17 cellular contexts compared by ENCODE assay signal in genomic region chr7:77461246-77461645, GRCh38. TPM values are rescaled to one million over a fixed set of nuclear protein-coding genes. Genes with fewer than 3 reads are reported as not detected.
DNase-seq lines count a peak whose midpoint lies in the region; FAIRE-seq and TF ChIP-seq lines count a peak whose summit lies in the region.
"Had no signal": no experiment of that assay in that cellular context is flagged by ENCODE, and none has a peak within 500 bp of the region (broad histone marks: within the 10 kb centered on the region; RNA-seq: fewer than 3 reads in every experiment).

No MANE protein-coding gene starts in this region.

- peaks cover 1% of the 10 kb centered on the region for H3K9me3 Mint-ChIP-seq in astrocyte (ENCODE audit: unreplicated experiment)
- H3K9me3 Mint-ChIP-seq: CD4-positive, alpha-beta T cell had no signal

- H2BK5ac ChIP-seq in mesendoderm (ENCODE audit: low read length): no peak overlapping the region

- no peak overlapping the region for H3K4ac ChIP-seq in mesendoderm (ENCODE audit: low read depth, low read length)

- no peak overlapping the region for H2BK120ac ChIP-seq in mesendoderm (ENCODE audit: low read depth, low read length)

- no peak overlapping the region for H2BK15ac ChIP-seq in mesendoderm (replicated peaks; ENCODE audit: low read depth)

- no peak overlapping the region for H3K56ac ChIP-seq in mesendoderm (ENCODE audit: low read length)

- H4K8ac ChIP-seq in mesendoderm (ENCODE audit: low read depth, low read length): no peak overlapping the region

- no peaks in the 10 kb centered on the region for H3K79me1 ChIP-seq in mesendoderm (ENCODE audit: low read length)

- peak overlapping the region; percentile 41 for H3K27ac Mint-ChIP-seq in astrocyte (ENCODE audit: unreplicated experiment)
- H3K27ac Mint-ChIP-seq: CD4-positive, alpha-beta T cell had no signal

- no peaks in the 10 kb centered on the region for H3K27me3 ChIP-seq in astrocyte (ENCODE audit: insufficient read depth, low read length)
- H3K27me3 ChIP-seq in mesendoderm (ENCODE audit: insufficient read depth, low read length, poor library complexity): no peaks in the 10 kb centered on the region

- no peaks in the 10 kb centered on the region for H3K9me3 ChIP-seq in astrocyte (ENCODE audit: insufficient read depth, low read depth, low read length)
- H3K9me3 ChIP-seq: HAP-1 had no signal

- no peak overlapping the region for H3K23ac ChIP-seq in mesendoderm (ENCODE audit: low read length)

- H3K4me2 ChIP-seq in astrocyte (ENCODE audit: low read length): no peak overlapping the region
- H3K4me2 ChIP-seq in mesendoderm (ENCODE audit: low read length): no peak overlapping the region

- DNase-seq in EL (peak; percentile 48), M059J (ENCODE audit: low read depth) (peak; percentile 29), astrocyte (ENCODE audit: low read depth) (no peak), mesendoderm (peak; percentile 30), cortex of kidney (lab: John Stamatoyannopoulos, UW) (no peak), NCI-H2171 (lab: John Stamatoyannopoulos, UW) (no peak), cerebellum (ENCODE audit: low spot score) (no peak)
- DNase-seq in activated CD4-positive, CD25-positive, alpha-beta regulatory T cell (lab: John Stamatoyannopoulos, UW): no peak
- DNase-seq: CD4-positive, alpha-beta T cell; DMS153; NCI-H1694 treated with DMSO at 0.1 percent for 48 hours; NCI-H345; NCI-H524 treated with DMSO at 0.1 percent for 48 hours; SW 1271 had no signal

- no peak for TF ChIP-seq CTCF in astrocyte (IDR thresholded peaks at IDR 0.05; ENCODE audit: insufficient read depth, low read depth, low read length)

- H3K79me2 ChIP-seq in astrocyte (ENCODE audit: insufficient read depth, low read length): no peaks in the 10 kb centered on the region
- no peaks in the 10 kb centered on the region for H3K79me2 ChIP-seq in mesendoderm (ENCODE audit: control insufficient read depth, insufficient read depth, low read length)

- H3K4me1 ChIP-seq in astrocyte (ENCODE audit: insufficient read depth, low read length) (peaks cover 4% of the 10 kb centered on the region), mesendoderm (ENCODE audit: control insufficient read depth, low read depth, low read length) (no peaks in the 10 kb centered on the region)

- no peak overlapping the region for H2AK5ac ChIP-seq in mesendoderm (ENCODE audit: low read length)

- H3K4me3 Mint-ChIP-seq in astrocyte (ENCODE audit: unreplicated experiment): no peak overlapping the region
- H3K4me3 Mint-ChIP-seq: CD4-positive, alpha-beta T cell had no signal

- no peak overlapping the region for H3K4me3 ChIP-seq in astrocyte (ENCODE audit: insufficient read depth, low read depth, low read length)
- H3K4me3 ChIP-seq in mesendoderm (ENCODE audit: low read length): no peak overlapping the region
- H3K4me3 ChIP-seq: HAP-1 had no signal

- H3K36me3 Mint-ChIP-seq in astrocyte (ENCODE audit: low read depth, unreplicated experiment): no peaks in the 10 kb centered on the region

- H3K27ac ChIP-seq in astrocyte (ENCODE audit: low read depth, low read length) (no peak overlapping the region), mesendoderm (ENCODE audit: low read depth, low read length) (no peak overlapping the region)

- no peaks in the 10 kb centered on the region for H3K27me3 Mint-ChIP-seq in astrocyte (ENCODE audit: low read depth, unreplicated experiment)
- H3K27me3 Mint-ChIP-seq: CD4-positive, alpha-beta T cell had no signal

- no peak overlapping the region for H3K18ac ChIP-seq in mesendoderm (ENCODE audit: low read length)

- H3K9ac ChIP-seq in astrocyte (ENCODE audit: low read length): no peak overlapping the region
- H3K9ac ChIP-seq in mesendoderm (ENCODE audit: low read length): no peak overlapping the region

- H4K5ac ChIP-seq in mesendoderm (ENCODE audit: low read length): no peak overlapping the region

- no peak for FAIRE-seq in astrocyte (lab: Jason Lieb, UNC)
- FAIRE-seq: A204.1 had no signal

- no CpG with 5 or more reads among the region's 3 CpGs for WGBS in mesendoderm (ENCODE audit: extremely low coverage, insufficient coverage, low lambda C conversion rate)

- no peaks in the 10 kb centered on the region for H4K20me1 ChIP-seq in astrocyte (ENCODE audit: insufficient read depth, low read length)

- peaks cover 10% of the 10 kb centered on the region for H3K4me1 Mint-ChIP-seq in astrocyte (ENCODE audit: low read depth, unreplicated experiment)

- H3K36me3 ChIP-seq in astrocyte (ENCODE audit: insufficient read depth, low read length) (no peaks in the 10 kb centered on the region), mesendoderm (ENCODE audit: control insufficient read depth, insufficient read depth, low read length) (no peaks in the 10 kb centered on the region)
- H3K36me3 ChIP-seq: HAP-1 had no signal

- no peak overlapping the region for H2AFZ ChIP-seq in astrocyte (ENCODE audit: low read depth, low read length)

RNA-seq across cellular contexts. Expression of gene GSAP, which starts 45.1 kb away (rescaled TPM):
- 4.4 and 6.9 TPM in 2 replicates for total RNA-seq in M059J (2014; rRNA removed; shearing (Covaris generic))
- total RNA-seq in astrocyte (2.7 and 4.1 TPM in 2 replicates), cerebellum (14.2 TPM)
- 0.14 TPM for polyA plus RNA-seq in mesendoderm (2013, experiment 1 of 2)
- polyA plus RNA-seq in mesendoderm (2013, experiment 2 of 2): 0.14 TPM
- total RNA-seq: G401 had no signal

Comparison
In these comparisons a context has a peak if more than half of its experiments do, and no peak if none do; other contexts are left out.
1. DNase-seq: peak in EL (single experiment), M059J (single experiment) and mesendoderm (single experiment); none in astrocyte (single experiment), cortex of kidney (single experiment), NCI-H2171 (single experiment), cerebellum (single experiment) and activated CD4-positive, CD25-positive, alpha-beta regulatory T cell (0 of 4).